ENCODE assay signal across 7 cellular contexts in genomic region chr1:99766378-99766800, GRCh38. TPM values are rescaled to one million over a fixed set of nuclear protein-coding genes. Genes with fewer than 3 reads are reported as not detected.
DNase-seq lines count a peak whose midpoint lies in the region; ATAC-seq and TF ChIP-seq lines count a peak whose summit lies in the region.

Gene FRRS1 (minus strand): TSS chr1:99766635. CDS start chr1:99748768, 17,867 bp downstream.

- peaks cover 3% of the 10 kb centered on the region for H3K4me1 Mint-ChIP-seq in activated naive CD8-positive, alpha-beta T cell treated with anti-CD3 and anti-CD28 coated beads, Interleukin-2, amount 50 U/mL, for 24 hours

- H3F3A ChIP-seq in PC-9 (ENCODE audit: insufficient read depth, low read depth), result peaks cover 12% of the 10 kb centered on the region; the same call in 1 of the 2 replicates

- peak within 1 kb of the TSS; percentile 87 for H3K4me3 Mint-ChIP-seq in activated naive CD8-positive, alpha-beta T cell treated with anti-CD3 and anti-CD28 coated beads, Interleukin-2, amount 50 U/mL, for 24 hours

- no peaks in the 10 kb centered on the region for H3K9me3 Mint-ChIP-seq in activated naive CD8-positive, alpha-beta T cell treated with anti-CD3 and anti-CD28 coated beads, Interleukin-2, amount 50 U/mL, for 24 hours

- CTCF ChIA-PET in PC-9 (lab: Charles Lee), result interaction anchor here (0.8 kb wide), 1 partner anchor 1102 kb away, joined by 3 read pairs; no protein-coding TSS in a partner anchor

- H3K36me3 ChIP-seq in PC-9 (ENCODE audit: low read depth), result no peaks in the 10 kb centered on the region
- H3K36me3 ChIP-seq in psoas muscle (ENCODE audit: insufficient read depth in 1 of 2, low read depth in 1 of 2), result no peaks in the 10 kb centered on the region

- no peaks in the 10 kb centered on the region for H3K79me2 ChIP-seq in PC-9 (ENCODE audit: low read depth)

- peak; percentile 19; the same call in 1 of the 2 replicates for TF ChIP-seq CTCF in PC-9 (conservative IDR thresholded peaks at IDR 0.05)
- no peak for TF ChIP-seq CTCF in psoas muscle (IDR thresholded peaks at IDR 0.05)

- H3K36me3 Mint-ChIP-seq in activated naive CD8-positive, alpha-beta T cell treated with anti-CD3 and anti-CD28 coated beads, Interleukin-2, amount 50 U/mL, for 24 hours (ENCODE audit: low read depth), result no peaks in the 10 kb centered on the region

- H3K27me3 Mint-ChIP-seq in activated naive CD8-positive, alpha-beta T cell treated with anti-CD3 and anti-CD28 coated beads, Interleukin-2, amount 50 U/mL, for 24 hours, result no peaks in the 10 kb centered on the region

- 0% methylated on average over 10 of the region's 10 CpGs for WGBS in psoas muscle, 3 donors

- H2AFZ ChIP-seq in PC-9, result peak within 1 kb of the TSS; percentile 82

- ATAC-seq in GM21737 (IDR thresholded peaks at IDR 0.05; ENCODE audit: unreplicated experiment), result peak; percentile 96
- ATAC-seq in activated naive CD8-positive, alpha-beta T cell treated with anti-CD3 and anti-CD28 coated beads, Interleukin-2, amount 50 U/mL, for 24 hours, result peak; percentile 92
- ATAC-seq in left ventricle myocardium superior, result peak; percentile 83
- peak; percentile 82 to 91 (median 86) for ATAC-seq in psoas muscle

- H3K4me2 ChIP-seq in PC-9, result peak within 1 kb of the TSS; percentile 80

- TF ChIP-seq POLR2A in GM10847 (IDR thresholded peaks at IDR 0.05; ENCODE audit: extremely low read depth, insufficient read length), result peak; percentile 25

- H3K27ac ChIP-seq in PC-9 (peak within 1 kb of the TSS; percentile 60), psoas muscle (peak within 1 kb of the TSS; percentile 91)

- DNase-seq in HuH-7.5 (ENCODE audit: low spot score) (peak; percentile 20), PC-9 (peak; percentile 73 to 95), left ventricle myocardium superior (peak; percentile 71), psoas muscle (peak; percentile 30 to 59)
- DNase-seq in activated naive CD8-positive, alpha-beta T cell treated with anti-CD3 and anti-CD28 coated beads, Interleukin-2, amount 50 U/mL, for 24 hours, result peak; percentile 27

- H3K4me3 ChIP-seq in PC-9 (peak within 1 kb of the TSS; percentile 58), psoas muscle (peak within 1 kb of the TSS; percentile 76)

- H3K27ac Mint-ChIP-seq in activated naive CD8-positive, alpha-beta T cell treated with anti-CD3 and anti-CD28 coated beads, Interleukin-2, amount 50 U/mL, for 24 hours, result peak within 1 kb of the TSS; percentile 67

- POLR2A ChIA-PET in PC-9 (lab: Charles Lee; ENCODE audit: unreplicated experiment), result interaction anchor here (0.7 kb wide), 2 partner anchors 195 to 1501 kb away, joined by 3 read pairs; no protein-coding TSS in a partner anchor

- no peaks in the 10 kb centered on the region for H3K27me3 ChIP-seq in PC-9 (ENCODE audit: insufficient read depth, low read depth)
- H3K27me3 ChIP-seq in psoas muscle (ENCODE audit: insufficient read depth in 3 of 3, low read length in 2 of 3), result no peaks in the 10 kb centered on the region

- no peaks in the 10 kb centered on the region for H3K9me2 ChIP-seq in PC-9 (ENCODE audit: insufficient read depth)

- no peaks in the 10 kb centered on the region for H3K9me3 ChIP-seq in PC-9 (ENCODE audit: insufficient read depth, low read depth)
- no peaks in the 10 kb centered on the region for H3K9me3 ChIP-seq in psoas muscle

- H4K20me1 ChIP-seq in PC-9 (ENCODE audit: insufficient read depth), result no peaks in the 10 kb centered on the region

- TSS peak; percentile 36 for BruUV-seq in PC-9 (replicated peaks; lab: Mats Ljungman, UMichigan)

- H3K4me1 ChIP-seq in PC-9 (replicated peaks; ENCODE audit: insufficient read depth) (peaks cover 11% of the 10 kb centered on the region), psoas muscle (peaks cover 4% of the 10 kb centered on the region)

- intact Hi-C loops in PC-9 (cut with micrococcal nuclease; ENCODE audit: unreplicated experiment) (no loop called here), left ventricle myocardium superior (cut with micrococcal nuclease) (no loop called here), psoas muscle (cut with DNase I) (no loop called here)

RNA-seq across cellular contexts. Expression of gene FRRS1, which starts in this region (rescaled TPM):
- total RNA-seq in PC-9 (2021), result 4.1 and 7.3 TPM in 2 replicates
- total RNA-seq in left ventricle myocardium superior, result 3.3 TPM
- total RNA-seq in psoas muscle, result 1 to 10 TPM; 2.4 to 4.1 (median 3.2) TPM
- polyA plus RNA-seq in psoas muscle, result 1 to 10 TPM in 2 of 3 donors, under 1 TPM in 1; 0.34 to 3.1 (median 2.5) TPM

Comparison
In these comparisons a context has a peak if more than half of its experiments do, and no peak if none do; other contexts are left out.
1. Peak in every context shown above with its lines: DNase-seq, ATAC-seq, H3K4me3 ChIP-seq and H3K27ac ChIP-seq.
2. DNase-seq: peak in every context shown above with its lines; median percentile 84 in PC-9; 71 in left ventricle myocardium superior; 44 in psoas muscle; 27 in activated naive CD8-positive, alpha-beta T cell treated with anti-CD3 and anti-CD28 coated beads, Interleukin-2, amount 50 U/mL, for 24 hours; 20 in HuH-7.5.